ENCODE assay signal across 8 cellular contexts in genomic region chr4:151801547-151802516, GRCh38. TPM values are rescaled to one million over a fixed set of nuclear protein-coding genes. Genes with fewer than 3 reads are reported as not detected.
A peak's percentile ranks its signal among the peaks of the same experiment; 100 is the strongest.
DNase-seq lines count a peak whose midpoint lies in the region; ATAC-seq, FAIRE-seq and TF ChIP-seq lines count a peak whose summit lies in the region.

No MANE protein-coding gene starts in this region.

- no peaks in the 10 kb centered on the region for H3K36me3 Mint-ChIP-seq in activated CD4-positive, alpha-beta memory T cell treated with anti-CD3 and anti-CD28 coated beads for 36 hours
- H3K36me3 Mint-ChIP-seq in endodermal cell (ENCODE audit: low read depth): no peaks in the 10 kb centered on the region

- no peak overlapping the region for H3K4me3 Mint-ChIP-seq in activated CD4-positive, alpha-beta memory T cell treated with anti-CD3 and anti-CD28 coated beads for 36 hours
- no peak overlapping the region for H3K4me3 Mint-ChIP-seq in endodermal cell

- no peaks in the 10 kb centered on the region for H3K9me3 Mint-ChIP-seq in activated CD4-positive, alpha-beta memory T cell treated with anti-CD3 and anti-CD28 coated beads for 36 hours
- no peaks in the 10 kb centered on the region for H3K9me3 Mint-ChIP-seq in endodermal cell

- ATAC-seq in pancreas (peak in 3 of 4 donors; percentile 66 to 76 (median 71)), GM18870 (IDR thresholded peaks at IDR 0.05; ENCODE audit: unreplicated experiment) (no peak)

- FAIRE-seq in pancreas (lab: Jason Lieb, UNC): no peak

- H3K4me3 ChIP-seq in endodermal cell (ENCODE audit: low read length): no peak overlapping the region
- no peak overlapping the region for H3K4me3 ChIP-seq in pancreas

- H3K27ac Mint-ChIP-seq in activated CD4-positive, alpha-beta memory T cell treated with anti-CD3 and anti-CD28 coated beads for 36 hours: no peak overlapping the region
- H3K27ac Mint-ChIP-seq in endodermal cell: no peak overlapping the region

- H3K27ac ChIP-seq in endodermal cell (ENCODE audit: low read depth, low read length): no peak overlapping the region
- no peak overlapping the region for H3K27ac ChIP-seq in pancreas

- DNase-seq in AG08396 (ENCODE audit: low spot score) (peak; percentile 23), GM13976 (ENCODE audit: low spot score) (no peak), NCI-H2029 (lab: John Stamatoyannopoulos, UW) (peak; percentile 11), endodermal cell (peak; percentile 87), pancreas (peak in 4 of 6 donors; percentile 10 to 68 (median 46)), NCI-H774 (lab: John Stamatoyannopoulos, UW) (no peak)
- peak; percentile 74 for DNase-seq in activated CD4-positive, alpha-beta memory T cell treated with anti-CD3 and anti-CD28 coated beads for 36 hours

- H3K27me3 Mint-ChIP-seq in activated CD4-positive, alpha-beta memory T cell treated with anti-CD3 and anti-CD28 coated beads for 36 hours: no peaks in the 10 kb centered on the region
- H3K27me3 Mint-ChIP-seq in endodermal cell (ENCODE audit: insufficient read depth): peaks cover 8% of the 10 kb centered on the region

- intact Hi-C loops in activated CD4-positive, alpha-beta memory T cell treated with anti-CD3 and anti-CD28 coated beads for 36 hours (cut with micrococcal nuclease): no loop called here
- intact Hi-C loops in pancreas (cut with DNase I): no loop called here

- no peaks in the 10 kb centered on the region for H3K4me1 Mint-ChIP-seq in activated CD4-positive, alpha-beta memory T cell treated with anti-CD3 and anti-CD28 coated beads for 36 hours (ENCODE audit: low read depth)
- H3K4me1 Mint-ChIP-seq in endodermal cell: peaks cover 18% of the 10 kb centered on the region

- CTCF ChIA-PET in activated CD4-positive, alpha-beta memory T cell treated with anti-CD3 and anti-CD28 coated beads for 36 hours (lab: Charles Lee): interaction anchor here (0.6 to 1.9 kb wide), 25 partner anchors 8 to 557 kb away, joined by 3 to 7 read pairs (median 4); no protein-coding TSS in a partner anchor

- H3K9ac ChIP-seq in endodermal cell (ENCODE audit: extremely low read depth, low read length, poor library complexity, severe bottlenecking): no peak overlapping the region

- H3K4me1 ChIP-seq in endodermal cell (ENCODE audit: control insufficient read depth, insufficient read depth, low read length) (no peaks in the 10 kb centered on the region), pancreas (no peaks in the 10 kb centered on the region)

- POLR2A ChIA-PET in activated CD4-positive, alpha-beta memory T cell treated with anti-CD3 and anti-CD28 coated beads for 36 hours (lab: Charles Lee): no interaction called here

- TF ChIP-seq CTCF in GM13976 (IDR thresholded peaks at IDR 0.05; ENCODE audit: borderline replicate concordance, control extremely low read depth, extremely low read depth, insufficient read depth, missing control alignments) (peak; percentile 70), endodermal cell (conservative IDR thresholded peaks at IDR 0.05) (peak; percentile 99), pancreas (IDR thresholded peaks at IDR 0.05) (peak; percentile 63 to 84 (median 77))

- no peaks in the 10 kb centered on the region for H3K9me3 ChIP-seq in endodermal cell (ENCODE audit: control insufficient read depth, low read length)
- no peaks in the 10 kb centered on the region for H3K9me3 ChIP-seq in pancreas

- in situ Hi-C loops in GM13976 (cut with MboI; ENCODE audit: low sequenced_read_pairs, unreplicated experiment): no loop called here

- no peaks in the 10 kb centered on the region for H3K36me3 ChIP-seq in endodermal cell (ENCODE audit: control insufficient read depth, insufficient read depth, low read length)
- H3K36me3 ChIP-seq in pancreas: no peaks in the 10 kb centered on the region

- no peaks in the 10 kb centered on the region for H3K27me3 ChIP-seq in endodermal cell (ENCODE audit: control insufficient read depth, insufficient read depth, low read length, poor library complexity, severe bottlenecking)
- no peaks in the 10 kb centered on the region for H3K27me3 ChIP-seq in pancreas

- WGBS in endodermal cell (ENCODE audit: insufficient coverage in 1 of 2, insufficient read length in 1 of 2), 2 experiments: 63% methylated on average over 3 to 14 of the region's 15 CpGs
- 41 to 50% methylated on average over 15 of the region's 15 CpGs for WGBS in pancreas, 2 donors

RNA-seq across cellular contexts. Expression of gene GATB, which starts 41.0 kb away (rescaled TPM):
- total RNA-seq in activated CD4-positive, alpha-beta memory T cell treated with anti-CD3 and anti-CD28 coated beads for 36 hours: 10 to 100 TPM; 16.1 to 16.5 TPM
- total RNA-seq in endodermal cell (10 to 100 TPM; 18.3 to 20.5 TPM), pancreas (1 to 10 TPM; 1.8 to 9.0 (median 5.8) TPM)
- 15.9 TPM for polyA plus RNA-seq in endodermal cell (2013, experiment 1 of 2)
- polyA plus RNA-seq in endodermal cell (2013, experiment 2 of 2): 16.8 TPM
- polyA plus RNA-seq in pancreas: 10 to 100 TPM in 1 of 2 donors, 1 to 10 TPM in 1; 9.1 to 10.0 TPM

Comparison
In these comparisons a context has a peak if more than half of its experiments do, and no peak if none do; other contexts are left out.
1. DNase-seq: peak in AG08396 (single experiment), NCI-H2029 (single experiment), activated CD4-positive, alpha-beta memory T cell treated with anti-CD3 and anti-CD28 coated beads for 36 hours (single experiment), endodermal cell (single experiment) and pancreas (4 of 6); none in GM13976 (single experiment) and NCI-H774 (single experiment).
2. Peak in every context shown above with its lines, with median percentiles within 50 percentile points of each other: CTCF ChIP-seq.